Comparison of ENCODE assay signal across 28 cellular contexts in the genomic region with DNA sequence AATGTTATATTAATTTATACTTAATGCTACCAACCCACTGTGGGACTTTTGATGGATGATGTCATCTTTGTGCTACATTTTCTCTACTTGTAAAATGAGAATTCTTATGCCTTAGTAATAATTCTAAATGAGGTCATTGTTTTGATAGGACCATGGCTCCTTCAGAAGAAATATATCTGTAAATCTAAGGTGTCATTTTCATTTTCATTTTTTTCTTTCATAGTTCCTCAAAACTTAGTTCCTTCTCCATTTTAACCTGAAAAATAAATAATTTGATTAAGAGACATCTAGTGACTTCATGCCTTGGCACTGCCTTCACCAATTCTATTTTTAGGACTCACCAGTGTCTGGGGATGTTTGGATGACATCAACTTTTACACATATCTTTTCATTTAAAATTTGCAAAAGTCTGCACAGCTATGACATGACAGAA. TPM values are rescaled to one million over a fixed set of nuclear protein-coding genes. Genes with fewer than 3 reads are reported as not detected.
A peak's percentile ranks its signal among the peaks of the same experiment; 100 is the strongest.
DNase-seq lines count a peak whose midpoint lies in the region; ATAC-seq and TF ChIP-seq lines count a peak whose summit lies in the region.
"Had no signal": no experiment of that assay in that cellular context is flagged by ENCODE, and none has a peak within 500 bp of the region (broad histone marks: within the 10 kb centered on the region; RNA-seq: fewer than 3 reads in every experiment).

No MANE protein-coding gene starts in this region.

- no peaks in the 10 kb centered on the region for H3K79me1 ChIP-seq in IMR-90 (ENCODE audit: low read depth in 1 of 2, low read length in 2 of 2)
- H3K79me1 ChIP-seq in neuronal stem cell (ENCODE audit: low read depth, low read length), result no peaks in the 10 kb centered on the region

- H3K9ac ChIP-seq in IMR-90 (ENCODE audit: low read depth, low read length), result no peak overlapping the region
- no peak overlapping the region for H3K9ac ChIP-seq in neuronal stem cell (ENCODE audit: low read depth, low read length, poor library complexity)
- H3K9ac ChIP-seq: neural progenitor cell had no signal

- H2BK15ac ChIP-seq in IMR-90 (ENCODE audit: low read depth, low read length), result no peak overlapping the region
- no peak overlapping the region for H2BK15ac ChIP-seq in neuronal stem cell (ENCODE audit: low read length)

- H3K36me3 Mint-ChIP-seq in mesothelial cell of epicardium, result peaks cover 2% of the 10 kb centered on the region
- H3K36me3 Mint-ChIP-seq: CD4-positive, alpha-beta memory T cell; stimulated activated memory B cell treated with anti-CD40 and anti-IgM and Interleukin-4, amounts not matched to agents 10 μg/mL and 1 μg/mL and 100 μg/mL, for 72 hours had no signal

- H3K4me3 Mint-ChIP-seq in mesothelial cell of epicardium, result no peak overlapping the region
- H3K4me3 Mint-ChIP-seq: activated CD4-positive, alpha-beta memory T cell treated with anti-CD3 and anti-CD28 coated beads, Interleukin-2, amount 10 ng/mL, durations not matched to agents 7 days and 5 days; activated naive CD4-positive, alpha-beta T cell treated with anti-CD3 and anti-CD28 coated beads, Interleukin-2, amount 50 U/mL, for 24 hours; activated T-cell treated with anti-CD3 and anti-CD28 coated beads, Interleukin-2, amount 50 U/mL, for 4 hours; CD4-positive, alpha-beta memory T cell; GM23338; neural progenitor cell; stimulated activated memory B cell treated with anti-CD40 and anti-IgM and Interleukin-4, amounts not matched to agents 10 μg/mL and 1 μg/mL and 100 μg/mL, for 72 hours; T-helper 17 cell had no signal

- TF ChIP-seq POLR2A in IMR-90 (IDR thresholded peaks at IDR 0.05; ENCODE audit: low read depth, low read length), result no peak

- no peak overlapping the region for H2BK20ac ChIP-seq in IMR-90 (ENCODE audit: low read depth, low read length)

- TF ChIP-seq CTCF in IMR-90 (conservative IDR thresholded peaks at IDR 0.05; ENCODE audit: low read depth, low read length) (no peak), mesothelial cell of epicardium (IDR thresholded peaks at IDR 0.05; ENCODE audit: unreplicated experiment) (no peak)

- DNase-seq in AG08395 (ENCODE audit: low spot score) (peak; percentile 53), IMR-90 (peak; percentile 83), dedifferentiated amniotic fluid mesenchymal stem cell (ENCODE audit: extremely low spot score) (peak; percentile 19), mesothelial cell of epicardium (ENCODE audit: low spot score in 2 of 2, unreplicated experiment in 2 of 2) (no peak), NCI-H1417 (lab: John Stamatoyannopoulos, UW) (no peak), neuronal stem cell (ENCODE audit: low spot score) (no peak)
- DNase-seq: ACHN; activated CD4-positive, alpha-beta memory T cell treated with anti-CD3 and anti-CD28 coated beads, Interleukin-2, amount 10 ng/mL, durations not matched to agents 7 days and 5 days; activated T-cell treated with anti-CD3 and anti-CD28 coated beads, Interleukin-2, amount 50 U/mL, for 4 hours; CD4-positive, alpha-beta memory T cell; DND-41; esophagus squamous epithelium; KG1; midbrain; NCI-H1105; NCI-H526; SIG-M5; T-helper 17 cell; thyroid gland had no signal

- H3K27ac Mint-ChIP-seq in mesothelial cell of epicardium, result peak overlapping the region; percentile 40
- H3K27ac Mint-ChIP-seq: activated CD4-positive, alpha-beta memory T cell treated with anti-CD3 and anti-CD28 coated beads, Interleukin-2, amount 10 ng/mL, durations not matched to agents 7 days and 5 days; activated naive CD4-positive, alpha-beta T cell treated with anti-CD3 and anti-CD28 coated beads, Interleukin-2, amount 50 U/mL, for 24 hours; GM23338; neural progenitor cell; stimulated activated memory B cell treated with anti-CD40 and anti-IgM and Interleukin-4, amounts not matched to agents 10 μg/mL and 1 μg/mL and 100 μg/mL, for 72 hours; T-helper 17 cell had no signal

- no peaks in the 10 kb centered on the region for H4K20me1 ChIP-seq in IMR-90 (ENCODE audit: insufficient read depth, low read length)

- H3K4me1 ChIP-seq in IMR-90 (ENCODE audit: control insufficient read depth, insufficient read depth, low read length) (peaks cover 4% of the 10 kb centered on the region), neuronal stem cell (ENCODE audit: control insufficient read depth in 2 of 2, insufficient read depth in 1 of 2, low read depth in 1 of 2, low read length in 2 of 2) (peaks cover 4 to 11% of the 10 kb centered on the region in 2 donors)
- H3K4me1 ChIP-seq: esophagus squamous epithelium, thyroid gland had no signal

- H4K5ac ChIP-seq in IMR-90 (ENCODE audit: low read depth, low read length), result no peak overlapping the region

- no peak overlapping the region for H3K27ac ChIP-seq in IMR-90 (ENCODE audit: insufficient read depth, low read length)
- H3K27ac ChIP-seq in neuronal stem cell (replicated peaks; ENCODE audit: low read length), result no peak overlapping the region
- H3K27ac ChIP-seq: cardiac muscle cell, esophagus squamous epithelium, HL-60, neural progenitor cell, thyroid gland had no signal

- no peaks in the 10 kb centered on the region for H3K27me3 ChIP-seq in IMR-90 (ENCODE audit: control insufficient read depth, insufficient read depth, low read length)
- no peaks in the 10 kb centered on the region for H3K27me3 ChIP-seq in neuronal stem cell (ENCODE audit: control insufficient read depth in 3 of 3, insufficient read depth in 3 of 3, low read depth in 1 of 3, low read length in 3 of 3)
- H3K27me3 ChIP-seq: cardiac muscle cell, esophagus squamous epithelium, neural progenitor cell, thyroid gland had no signal

- CTCF ChIA-PET in IMR-90 (lab: Yijun Ruan, JAX), result no interaction called here

- intact Hi-C loops in IMR-90 (cut with micrococcal nuclease), result loop anchor here (5.0 kb wide), 1 partner anchor 89 kb away; no protein-coding TSS in a partner anchor

- peaks cover 15% of the 10 kb centered on the region for H3K4me1 Mint-ChIP-seq in mesothelial cell of epicardium
- H3K4me1 Mint-ChIP-seq: activated CD4-positive, alpha-beta memory T cell treated with anti-CD3 and anti-CD28 coated beads, Interleukin-2, amount 10 ng/mL, durations not matched to agents 7 days and 5 days; activated naive CD4-positive, alpha-beta T cell treated with anti-CD3 and anti-CD28 coated beads, Interleukin-2, amount 50 U/mL, for 24 hours; CD4-positive, alpha-beta memory T cell; stimulated activated memory B cell treated with anti-CD40 and anti-IgM and Interleukin-4, amounts not matched to agents 10 μg/mL and 1 μg/mL and 100 μg/mL, for 72 hours had no signal

- H3K4ac ChIP-seq in IMR-90 (ENCODE audit: low read depth, low read length), result no peak overlapping the region
- H3K4ac ChIP-seq in neuronal stem cell (ENCODE audit: low read length), result no peak overlapping the region

- H2BK120ac ChIP-seq in IMR-90 (ENCODE audit: low read depth, low read length) (no peak overlapping the region), neuronal stem cell (ENCODE audit: low read depth, low read length) (no peak overlapping the region)

- H3K9me3 ChIP-seq in IMR-90 (ENCODE audit: control insufficient read depth, insufficient read depth, low read length), result no peaks in the 10 kb centered on the region
- no peaks in the 10 kb centered on the region for H3K9me3 ChIP-seq in neuronal stem cell (replicated peaks in 1 of 2; ENCODE audit: control insufficient read depth in 2 of 2, insufficient read depth in 1 of 2, low read depth in 1 of 2, low read length in 2 of 2)
- H3K9me3 ChIP-seq: esophagus squamous epithelium, thyroid gland had no signal

- in situ Hi-C loops in IMR-90 (cut with MboI; ENCODE audit: low sequenced_read_pairs), result no loop called here

- no peak overlapping the region for H3K4me3 ChIP-seq in IMR-90 (ENCODE audit: insufficient read depth, low read depth, low read length)
- H3K4me3 ChIP-seq in neuronal stem cell (ENCODE audit: low read length in 2 of 2), result no peak overlapping the region
- H3K4me3 ChIP-seq: cardiac muscle cell, esophagus squamous epithelium, GM23338, neural progenitor cell, thyroid gland had no signal

- H3K9me3 Mint-ChIP-seq in mesothelial cell of epicardium, result no peaks in the 10 kb centered on the region
- H3K9me3 Mint-ChIP-seq: activated CD4-positive, alpha-beta memory T cell treated with anti-CD3 and anti-CD28 coated beads, Interleukin-2, amount 10 ng/mL, durations not matched to agents 7 days and 5 days; activated naive CD4-positive, alpha-beta T cell treated with anti-CD3 and anti-CD28 coated beads, Interleukin-2, amount 50 U/mL, for 24 hours; activated T-cell treated with anti-CD3 and anti-CD28 coated beads, Interleukin-2, amount 50 U/mL, for 4 hours; CD4-positive, alpha-beta memory T cell; GM23338; neural progenitor cell; stimulated activated memory B cell treated with anti-CD40 and anti-IgM and Interleukin-4, amounts not matched to agents 10 μg/mL and 1 μg/mL and 100 μg/mL, for 72 hours had no signal

- H3K36me3 ChIP-seq in IMR-90 (ENCODE audit: control insufficient read depth, insufficient read depth, low read length) (no peaks in the 10 kb centered on the region), neuronal stem cell (replicated peaks in 1 of 2; ENCODE audit: control insufficient read depth in 2 of 2, insufficient read depth in 2 of 2, low read length in 2 of 2) (peaks cover 0 to 19% of the 10 kb centered on the region in 2 donors)
- H3K36me3 ChIP-seq: cardiac muscle cell, esophagus squamous epithelium, neural progenitor cell, thyroid gland had no signal

- no peak overlapping the region for H2BK12ac ChIP-seq in neuronal stem cell (ENCODE audit: low read length)

- H2BK5ac ChIP-seq in IMR-90 (ENCODE audit: low read depth, low read length, poor library complexity, severe bottlenecking) (no peak overlapping the region), neuronal stem cell (ENCODE audit: low read length) (no peak overlapping the region)

- dilution Hi-C loops in IMR-90 (cut with HindIII; ENCODE audit: low sequenced_read_pairs, unreplicated experiment), result no loop called here

- ATAC-seq in IMR-90 (ENCODE audit: low read depth) (peak; percentile 59), HG03571 (IDR thresholded peaks at IDR 0.05; ENCODE audit: unreplicated experiment) (no peak), HG02642 (IDR thresholded peaks at IDR 0.05; ENCODE audit: poor library complexity, unreplicated experiment) (no peak)
- ATAC-seq: activated T-cell treated with anti-CD3 and anti-CD28 coated beads, Interleukin-2, amount 50 U/mL, for 4 hours; GM23338; stimulated activated memory B cell treated with anti-CD40 and anti-IgM and Interleukin-4, amounts not matched to agents 10 μg/mL and 1 μg/mL and 100 μg/mL, for 72 hours; T-helper 17 cell had no signal

- no peak for TF ChIP-seq RAD21 in IMR-90 (IDR thresholded peaks at IDR 0.05; ENCODE audit: low read length)

- no peaks in the 10 kb centered on the region for H3K27me3 Mint-ChIP-seq in mesothelial cell of epicardium (ENCODE audit: low read depth)
- H3K27me3 Mint-ChIP-seq: activated CD4-positive, alpha-beta memory T cell treated with anti-CD3 and anti-CD28 coated beads, Interleukin-2, amount 10 ng/mL, durations not matched to agents 7 days and 5 days; activated naive CD4-positive, alpha-beta T cell treated with anti-CD3 and anti-CD28 coated beads, Interleukin-2, amount 50 U/mL, for 24 hours; CD4-positive, alpha-beta memory T cell; T-helper 17 cell had no signal

- POLR2A ChIA-PET in IMR-90 (lab: Charles Lee; ENCODE audit: unreplicated experiment), result no interaction called here

- H4K8ac ChIP-seq in IMR-90 (ENCODE audit: low read depth in 2 of 2, low read length in 2 of 2) (no peak overlapping the region), neuronal stem cell (ENCODE audit: low read depth, low read length) (no peak overlapping the region)

- no peak overlapping the region for H2AFZ ChIP-seq in IMR-90 (replicated peaks; ENCODE audit: low read length, poor library complexity)
- no peak overlapping the region for H2AFZ ChIP-seq in neuronal stem cell (ENCODE audit: low read length)
- H2AFZ ChIP-seq: GM23338, neural progenitor cell had no signal

- no TSS peak for BruUV-seq in IMR-90 (replicated peaks; lab: Mats Ljungman, UMichigan)

- no peak overlapping the region for H2AK9ac ChIP-seq in IMR-90 (replicated peaks; ENCODE audit: low read depth, low read length, poor library complexity)

- H3K14ac ChIP-seq in IMR-90 (replicated peaks; ENCODE audit: low read depth, low read length) (no peak overlapping the region), neuronal stem cell (ENCODE audit: low read length) (no peak overlapping the region)

- no peak overlapping the region for H3K23ac ChIP-seq in IMR-90 (ENCODE audit: low read depth, low read length)
- H3K23ac ChIP-seq in neuronal stem cell (ENCODE audit: low read depth, low read length, poor library complexity), result no peak overlapping the region

- no peak overlapping the region for H2AK5ac ChIP-seq in IMR-90 (ENCODE audit: low read depth, low read length)
- no peak overlapping the region for H2AK5ac ChIP-seq in neuronal stem cell (ENCODE audit: low read depth, low read length)

- H3K18ac ChIP-seq in IMR-90 (ENCODE audit: low read depth, low read length) (no peak overlapping the region), neuronal stem cell (ENCODE audit: low read length) (no peak overlapping the region)

- peaks cover 5% of the 10 kb centered on the region; the same call in 1 of the 2 replicates for H3K9me1 ChIP-seq in IMR-90 (ENCODE audit: insufficient read depth, low read length)

- H4K91ac ChIP-seq in IMR-90 (ENCODE audit: insufficient read depth, low read depth, low read length), result no peak overlapping the region
- H4K91ac ChIP-seq in neuronal stem cell (ENCODE audit: low read depth, low read length, poor library complexity), result no peak overlapping the region

- H3K4me2 ChIP-seq in IMR-90 (ENCODE audit: low read depth, low read length) (no peak overlapping the region), neuronal stem cell (ENCODE audit: insufficient read depth, low read length, poor library complexity, severe bottlenecking) (no peak overlapping the region)
- H3K4me2 ChIP-seq: GM23338, neural progenitor cell had no signal

- no peak overlapping the region for H3K56ac ChIP-seq in IMR-90 (ENCODE audit: extremely low read depth, insufficient read depth, low read length)

RNA-seq across cellular contexts. Expression of a gene that starts 48.6 kb away (rescaled TPM):
- 2.2 and 2.5 TPM in 2 replicates for total RNA-seq in IMR-90 (2012; rRNA removed)
- polyA plus RNA-seq in IMR-90 (2012; rRNA removed), result 6.8 and 8.5 TPM in 2 replicates
- polyA plus RNA-seq in IMR-90 (2012; cell fraction: cytosol; rRNA removed), result 3.7 and 19.8 TPM in 2 replicates
- polyA plus RNA-seq in IMR-90 (2012; cell fraction: nucleus; rRNA removed; ENCODE audit: low replicate concordance), result 7.0 and 7.6 TPM in 2 replicates
- 31.3 to 36.5 TPM (median 34.2 TPM) in 3 replicates for total RNA-seq in mesothelial cell of epicardium
- 53.1 TPM for polyA plus RNA-seq in neuronal stem cell (2013, experiment 1 of 2)
- 56.8 TPM for polyA plus RNA-seq in neuronal stem cell (2013, experiment 2 of 2)
- total RNA-seq: CD4-positive, alpha-beta memory T cell; OCI-LY7 had no signal

Comparison
In these comparisons a context has a peak if more than half of its experiments do, and no peak if none do; other contexts are left out.
1. DNase-seq: peak in AG08395 (single experiment), IMR-90 (single experiment) and dedifferentiated amniotic fluid mesenchymal stem cell (single experiment); none in mesothelial cell of epicardium (0 of 2), NCI-H1417 (0 of 3) and neuronal stem cell (single experiment).